In the genomic region with DNA sequence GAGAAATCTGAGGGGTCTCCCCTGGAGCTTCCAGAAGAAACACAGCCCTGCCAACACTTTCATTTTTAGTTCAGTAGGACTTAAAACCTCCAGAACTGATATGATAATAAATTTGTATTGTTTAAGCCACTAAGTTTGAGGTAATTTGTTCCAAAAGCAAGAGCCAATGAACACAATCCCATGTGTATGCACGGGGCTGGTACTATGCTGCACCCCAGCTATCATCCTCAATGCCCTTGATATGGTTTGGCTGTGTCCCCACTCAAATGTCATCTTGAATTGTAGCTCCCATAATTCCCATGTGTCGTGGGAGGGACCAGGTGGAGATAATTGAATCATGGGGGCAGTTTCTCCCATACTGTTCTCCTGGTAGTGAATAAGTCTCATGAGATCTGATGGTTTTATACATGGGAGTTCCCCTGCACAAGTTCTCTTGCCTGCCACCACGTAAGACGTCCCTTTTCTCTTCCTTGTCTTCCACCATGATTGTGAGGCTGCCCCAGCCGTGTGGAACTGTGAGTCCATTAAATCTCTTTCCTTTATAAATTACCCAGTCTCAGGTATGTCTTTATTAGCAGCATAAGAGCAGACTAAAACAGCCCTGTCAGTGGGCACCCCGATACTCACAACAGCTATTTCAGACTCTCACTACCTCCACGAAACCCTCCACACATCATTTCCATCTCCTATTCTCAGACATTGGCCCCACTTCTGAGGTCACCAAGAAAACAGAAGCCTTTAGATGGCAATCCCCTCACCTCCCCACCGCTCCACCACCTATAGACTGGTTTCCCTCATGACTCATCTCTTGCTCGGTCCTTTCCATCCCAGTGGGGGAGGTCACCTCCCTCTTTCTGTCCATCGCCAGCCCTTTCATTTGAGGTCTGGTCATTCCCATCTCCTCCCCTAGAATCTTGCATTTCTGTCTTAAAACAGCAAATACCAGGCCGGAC, we compare ENCODE assay signal across 18 cellular contexts. TPM values are rescaled to one million over a fixed set of nuclear protein-coding genes. Genes with fewer than 3 reads are reported as not detected.
DNase-seq lines count a peak whose midpoint lies in the region; ATAC-seq and TF ChIP-seq lines count a peak whose summit lies in the region.
"Had no signal": no experiment of that assay in that cellular context is flagged by ENCODE, and none has a peak within 500 bp of the region (broad histone marks: within the 10 kb centered on the region; RNA-seq: fewer than 3 reads in every experiment).

No MANE protein-coding gene starts in this region.

- no peaks in the 10 kb centered on the region for H3K27me3 Mint-ChIP-seq in activated naive CD4-positive, alpha-beta T cell treated with anti-CD3 and anti-CD28 coated beads for 36 hours (ENCODE audit: low read depth)
- peaks cover 25% of the 10 kb centered on the region for H3K27me3 Mint-ChIP-seq in activated naive CD4-positive, alpha-beta T cell treated with anti-CD3 and anti-CD28 coated beads, Interleukin-2, amount 10 ng/mL, durations not matched to agents 7 days and 5 days
- H3K27me3 Mint-ChIP-seq in stimulated activated naive CD8-positive, alpha-beta T cell treated with anti-CD3 and anti-CD28 coated beads, Interleukin-15, amount 100 ng/mL, for 72 hours = no peaks in the 10 kb centered on the region
- H3K27me3 Mint-ChIP-seq in chondrocyte (ENCODE audit: low read depth) = peaks cover 12% of the 10 kb centered on the region

- no peaks in the 10 kb centered on the region for H3K27me3 ChIP-seq in effector memory CD4-positive, alpha-beta T cell (replicated peaks; ENCODE audit: control insufficient read depth, insufficient read depth, low read length, poor library complexity, severe bottlenecking)
- H3K27me3 ChIP-seq: vagina had no signal

- intact Hi-C loops in activated naive CD4-positive, alpha-beta T cell treated with anti-CD3 and anti-CD28 coated beads for 36 hours (cut with micrococcal nuclease) = no loop called here

- no peaks in the 10 kb centered on the region for H3K4me1 ChIP-seq in effector memory CD4-positive, alpha-beta T cell (ENCODE audit: control insufficient read depth, insufficient read depth, low read length, poor library complexity, severe bottlenecking)
- H3K4me1 ChIP-seq: vagina had no signal

- ATAC-seq in GM21529 (IDR thresholded peaks at IDR 0.05; ENCODE audit: unreplicated experiment) = peak; percentile 86
- peak; percentile 71 for ATAC-seq in HG03280 (IDR thresholded peaks at IDR 0.05; ENCODE audit: unreplicated experiment)
- peak; percentile 95 for ATAC-seq in stimulated activated naive CD8-positive, alpha-beta T cell treated with anti-CD3 and anti-CD28 coated beads, Interleukin-15, amount 100 ng/mL, for 72 hours
- no peak for ATAC-seq in left lobe of liver
- ATAC-seq: mucosa of descending colon had no signal

- no peaks in the 10 kb centered on the region for H3K9me3 ChIP-seq in effector memory CD4-positive, alpha-beta T cell (ENCODE audit: control insufficient read depth, low read length)
- H3K9me3 ChIP-seq: mucosa of descending colon, vagina had no signal

- no peak overlapping the region for H3K4me3 ChIP-seq in effector memory CD4-positive, alpha-beta T cell (ENCODE audit: insufficient read depth, low read depth, low read length, poor library complexity, severe bottlenecking)
- H3K4me3 ChIP-seq: mucosa of descending colon, vagina had no signal

- peaks cover 6% of the 10 kb centered on the region for H3K4me1 Mint-ChIP-seq in activated naive CD4-positive, alpha-beta T cell treated with anti-CD3 and anti-CD28 coated beads for 36 hours (ENCODE audit: low read depth)
- no peaks in the 10 kb centered on the region for H3K4me1 Mint-ChIP-seq in activated naive CD4-positive, alpha-beta T cell treated with anti-CD3 and anti-CD28 coated beads, Interleukin-2, amount 10 ng/mL, durations not matched to agents 7 days and 5 days
- H3K4me1 Mint-ChIP-seq in stimulated activated naive CD8-positive, alpha-beta T cell treated with anti-CD3 and anti-CD28 coated beads, Interleukin-15, amount 100 ng/mL, for 72 hours = peaks cover 14% of the 10 kb centered on the region
- H3K4me1 Mint-ChIP-seq in chondrocyte (ENCODE audit: low read depth) = no peaks in the 10 kb centered on the region

- H3K36me3 ChIP-seq in effector memory CD4-positive, alpha-beta T cell (ENCODE audit: control insufficient read depth, insufficient read depth, low read length) = no peaks in the 10 kb centered on the region
- H3K36me3 ChIP-seq: vagina had no signal

- CTCF ChIA-PET in activated naive CD4-positive, alpha-beta T cell treated with anti-CD3 and anti-CD28 coated beads for 36 hours (lab: Charles Lee) = no interaction called here
- CTCF ChIA-PET in activated naive CD4-positive, alpha-beta T cell treated with anti-CD3 and anti-CD28 coated beads, Interleukin-2, amount 10 ng/mL, durations not matched to agents 7 days and 5 days (lab: Charles Lee) = no interaction called here

- no peak overlapping the region for H3K27ac ChIP-seq in effector memory CD4-positive, alpha-beta T cell (ENCODE audit: insufficient read depth, low read length, poor library complexity, severe bottlenecking)
- H3K27ac ChIP-seq: KMS-11, vagina had no signal

- H3K36me3 Mint-ChIP-seq in activated naive CD4-positive, alpha-beta T cell treated with anti-CD3 and anti-CD28 coated beads for 36 hours (ENCODE audit: low read depth) = no peaks in the 10 kb centered on the region
- no peaks in the 10 kb centered on the region for H3K36me3 Mint-ChIP-seq in activated naive CD4-positive, alpha-beta T cell treated with anti-CD3 and anti-CD28 coated beads, Interleukin-2, amount 10 ng/mL, durations not matched to agents 7 days and 5 days
- H3K36me3 Mint-ChIP-seq in chondrocyte (ENCODE audit: low read depth) = no peaks in the 10 kb centered on the region

- DNase-seq in activated naive CD4-positive, alpha-beta T cell treated with anti-CD3 and anti-CD28 coated beads for 36 hours = peak; percentile 19
- DNase-seq in activated naive CD4-positive, alpha-beta T cell treated with anti-CD3 and anti-CD28 coated beads, Interleukin-2, amount 10 ng/mL, durations not matched to agents 7 days and 5 days = no peak
- DNase-seq in stimulated activated naive CD8-positive, alpha-beta T cell treated with anti-CD3 and anti-CD28 coated beads, Interleukin-15, amount 100 ng/mL, for 72 hours = peak; percentile 3 to 73
- no peak for DNase-seq in effector memory CD4-positive, alpha-beta T cell
- DNase-seq in chondrocyte (ENCODE audit: low spot score) (no peak), left lobe of liver (ENCODE audit: low spot score) (no peak)
- DNase-seq: Calu3; effector CD8-positive, alpha-beta T cell; mucosa of descending colon; NCI-H2029; NK-92 treated with Interleukin-12 subunit alpha and Interleukin-12 subunit beta, amount 100 ng/mL, for 24 hours had no signal

- peak overlapping the region; percentile 8 for H3K27ac Mint-ChIP-seq in activated naive CD4-positive, alpha-beta T cell treated with anti-CD3 and anti-CD28 coated beads for 36 hours
- H3K27ac Mint-ChIP-seq in activated naive CD4-positive, alpha-beta T cell treated with anti-CD3 and anti-CD28 coated beads, Interleukin-2, amount 10 ng/mL, durations not matched to agents 7 days and 5 days = no peak overlapping the region
- H3K27ac Mint-ChIP-seq in stimulated activated naive CD8-positive, alpha-beta T cell treated with anti-CD3 and anti-CD28 coated beads, Interleukin-15, amount 100 ng/mL, for 72 hours = peak overlapping the region; percentile 7 to 75
- H3K27ac Mint-ChIP-seq in chondrocyte (ENCODE audit: unreplicated experiment) = no peak overlapping the region
- H3K27ac Mint-ChIP-seq: progenitor cell of endocrine pancreas had no signal

- no peak for TF ChIP-seq CTCF in chondrocyte (IDR thresholded peaks at IDR 0.05)

- H3K9me3 Mint-ChIP-seq in activated naive CD4-positive, alpha-beta T cell treated with anti-CD3 and anti-CD28 coated beads for 36 hours = no peaks in the 10 kb centered on the region
- H3K9me3 Mint-ChIP-seq in activated naive CD4-positive, alpha-beta T cell treated with anti-CD3 and anti-CD28 coated beads, Interleukin-2, amount 10 ng/mL, durations not matched to agents 7 days and 5 days = no peaks in the 10 kb centered on the region
- H3K9me3 Mint-ChIP-seq in stimulated activated naive CD8-positive, alpha-beta T cell treated with anti-CD3 and anti-CD28 coated beads, Interleukin-15, amount 100 ng/mL, for 72 hours = peaks cover 7 to 11% of the 10 kb centered on the region in 2 donors
- H3K9me3 Mint-ChIP-seq in chondrocyte (ENCODE audit: low read depth) = no peaks in the 10 kb centered on the region

- no peak overlapping the region for H3K4me3 Mint-ChIP-seq in activated naive CD4-positive, alpha-beta T cell treated with anti-CD3 and anti-CD28 coated beads for 36 hours
- no peak overlapping the region for H3K4me3 Mint-ChIP-seq in activated naive CD4-positive, alpha-beta T cell treated with anti-CD3 and anti-CD28 coated beads, Interleukin-2, amount 10 ng/mL, durations not matched to agents 7 days and 5 days
- H3K4me3 Mint-ChIP-seq in stimulated activated naive CD8-positive, alpha-beta T cell treated with anti-CD3 and anti-CD28 coated beads, Interleukin-15, amount 100 ng/mL, for 72 hours = peak overlapping the region; percentile 45 to 73
- H3K4me3 Mint-ChIP-seq in chondrocyte (ENCODE audit: unreplicated experiment) = no peak overlapping the region

RNA-seq across cellular contexts. Expression of gene CACNG1, which starts 8.9 kb away (rescaled TPM):
- not detected for total RNA-seq in activated naive CD4-positive, alpha-beta T cell treated with anti-CD3 and anti-CD28 coated beads for 36 hours
- total RNA-seq in chondrocyte (not detected in 3 replicates), left lobe of liver (not detected)
- total RNA-seq: Calu3, fibroblast of villous mesenchyme, mucosa of descending colon, SK-MEL-5, vagina had no signal

Comparison
In these comparisons a context has a peak if more than half of its experiments do, and no peak if none do; other contexts are left out.
1. DNase-seq: peak in activated naive CD4-positive, alpha-beta T cell treated with anti-CD3 and anti-CD28 coated beads for 36 hours (single experiment) and stimulated activated naive CD8-positive, alpha-beta T cell treated with anti-CD3 and anti-CD28 coated beads, Interleukin-15, amount 100 ng/mL, for 72 hours (2 of 2); none in activated naive CD4-positive, alpha-beta T cell treated with anti-CD3 and anti-CD28 coated beads, Interleukin-2, amount 10 ng/mL, durations not matched to agents 7 days and 5 days (single experiment), effector memory CD4-positive, alpha-beta T cell (0 of 3), chondrocyte (single experiment) and left lobe of liver (single experiment).
2. H3K27ac Mint-ChIP-seq: peak in activated naive CD4-positive, alpha-beta T cell treated with anti-CD3 and anti-CD28 coated beads for 36 hours (single experiment) and stimulated activated naive CD8-positive, alpha-beta T cell treated with anti-CD3 and anti-CD28 coated beads, Interleukin-15, amount 100 ng/mL, for 72 hours (2 of 2); none in activated naive CD4-positive, alpha-beta T cell treated with anti-CD3 and anti-CD28 coated beads, Interleukin-2, amount 10 ng/mL, durations not matched to agents 7 days and 5 days (single experiment) and chondrocyte (single experiment).
3. H3K4me3 Mint-ChIP-seq: peak in stimulated activated naive CD8-positive, alpha-beta T cell treated with anti-CD3 and anti-CD28 coated beads, Interleukin-15, amount 100 ng/mL, for 72 hours (2 of 2); none in activated naive CD4-positive, alpha-beta T cell treated with anti-CD3 and anti-CD28 coated beads for 36 hours (single experiment), activated naive CD4-positive, alpha-beta T cell treated with anti-CD3 and anti-CD28 coated beads, Interleukin-2, amount 10 ng/mL, durations not matched to agents 7 days and 5 days (single experiment) and chondrocyte (single experiment).